ENCODE assay signal across 9 cellular contexts in genomic region chr1:113949007-113949406, GRCh38. TPM values are rescaled to one million over a fixed set of nuclear protein-coding genes. Genes with fewer than 3 reads are reported as not detected.
DNase-seq lines count a peak whose midpoint lies in the region; ATAC-seq, FAIRE-seq and TF ChIP-seq lines count a peak whose summit lies in the region.
"Had no signal": no experiment of that assay in that cellular context is flagged by ENCODE, and none has a peak within 500 bp of the region (broad histone marks: within the 10 kb centered on the region; RNA-seq: fewer than 3 reads in every experiment).

No MANE protein-coding gene starts in this region.

- H3K27me3 Mint-ChIP-seq in endodermal cell (ENCODE audit: insufficient read depth): no peaks in the 10 kb centered on the region

- peak; percentile 57 for TF ChIP-seq CTCF in DND-41 (IDR thresholded peaks at IDR 0.05; ENCODE audit: borderline replicate concordance, extremely low read depth, low read length, poor library complexity, severe bottlenecking)
- TF ChIP-seq CTCF in endodermal cell (conservative IDR thresholded peaks at IDR 0.05): peak; percentile 55
- TF ChIP-seq CTCF in pancreas (IDR thresholded peaks at IDR 0.05): peak in 2 of 4 donors; percentile 9 to 16

- peaks cover 3% of the 10 kb centered on the region for H3K9me3 ChIP-seq in DND-41 (ENCODE audit: insufficient read depth, low read length, severe bottlenecking)
- H3K9me3 ChIP-seq in endodermal cell (ENCODE audit: control insufficient read depth, low read length): no peaks in the 10 kb centered on the region
- H3K9me3 ChIP-seq in pancreas: no peaks in the 10 kb centered on the region

- no peaks in the 10 kb centered on the region for H3K27me3 ChIP-seq in DND-41 (ENCODE audit: insufficient read depth, low read length, poor library complexity)
- H3K27me3 ChIP-seq in endodermal cell (ENCODE audit: control insufficient read depth, insufficient read depth, low read length, poor library complexity, severe bottlenecking): no peaks in the 10 kb centered on the region
- no peaks in the 10 kb centered on the region for H3K27me3 ChIP-seq in pancreas

- H3K4me3 ChIP-seq in DND-41 (ENCODE audit: low read depth in 1 of 2, low read length in 2 of 2) (no peak overlapping the region), endodermal cell (ENCODE audit: low read length) (no peak overlapping the region), pancreas (no peak overlapping the region)

- 95% methylated on average over 5 of the region's 5 CpGs; no CpG with 5 or more reads in 1 of the 2 experiments for whole genome bisulfite sequencing in endodermal cell (ENCODE audit: insufficient coverage in 1 of 2, insufficient read length in 1 of 2), 2 experiments
- WGBS in pancreas, 2 donors: 52 to 66% methylated on average over 5 of the region's 5 CpGs

- H3K4me2 ChIP-seq in DND-41 (ENCODE audit: insufficient read depth, low read length): no peak overlapping the region

- no peaks in the 10 kb centered on the region for H3K9me3 Mint-ChIP-seq in endodermal cell

- H3K36me3 ChIP-seq in DND-41 (ENCODE audit: insufficient read depth, low read length) (peaks cover 43% of the 10 kb centered on the region), endodermal cell (ENCODE audit: control insufficient read depth, insufficient read depth, low read length) (peaks cover 6% of the 10 kb centered on the region), pancreas (no peaks in the 10 kb centered on the region)

- no peak for FAIRE-seq in pancreas (lab: Jason Lieb, UNC)

- peaks cover 17% of the 10 kb centered on the region for H3K36me3 Mint-ChIP-seq in endodermal cell (ENCODE audit: low read depth)

- ATAC-seq in DND-41 (ENCODE audit: insufficient read depth, low read depth) (no peak), pancreas (peak; percentile 23 to 76 (median 42)), GM19328 (IDR thresholded peaks at IDR 0.05; ENCODE audit: unreplicated experiment) (no peak)

- H3K4me1 ChIP-seq in DND-41 (ENCODE audit: insufficient read depth, low read length): peaks cover 44% of the 10 kb centered on the region
- H3K4me1 ChIP-seq in endodermal cell (ENCODE audit: control insufficient read depth, insufficient read depth, low read length): peaks cover 16% of the 10 kb centered on the region
- peaks cover 29 to 38% (median 34%) of the 10 kb centered on the region in 3 donors for H3K4me1 ChIP-seq in pancreas

- peaks cover 91% of the 10 kb centered on the region for H3K79me2 ChIP-seq in DND-41 (ENCODE audit: insufficient read depth, low read length)

- H3K9ac ChIP-seq in DND-41 (ENCODE audit: low read depth, low read length) (no peak overlapping the region), endodermal cell (ENCODE audit: extremely low read depth, low read length, poor library complexity, severe bottlenecking) (no peak overlapping the region)

- intact Hi-C loops in pancreas (cut with DNase I): no loop called here

- DNase-seq in DND-41 (no peak), NCI-H2227 (lab: John Stamatoyannopoulos, UW; ENCODE audit: unreplicated experiment) (peak; percentile 36), endodermal cell (no peak), pancreas (peak in 1 of 6 donors; percentile 50), globus pallidus (ENCODE audit: low spot score) (no peak)
- no peak for DNase-seq in activated CD8-positive, alpha-beta memory T cell treated with anti-CD3 and anti-CD28 coated beads for 24 hours
- DNase-seq: NCI-H2107 had no signal

- no peak overlapping the region for H2AFZ ChIP-seq in DND-41 (ENCODE audit: low read depth, low read length)

- H3K4me1 Mint-ChIP-seq in endodermal cell: peaks cover 27% of the 10 kb centered on the region

- H3K27ac ChIP-seq in DND-41 (ENCODE audit: low read length) (no peak overlapping the region), endodermal cell (ENCODE audit: low read depth, low read length) (no peak overlapping the region), pancreas (peak overlapping the region in 1 of 4 donors; percentile 39)
- H3K27ac ChIP-seq: VCaP had no signal

- no peak overlapping the region for H3K4me3 Mint-ChIP-seq in endodermal cell

- H3K27ac Mint-ChIP-seq in endodermal cell: no peak overlapping the region

- peaks cover 24% of the 10 kb centered on the region; the same call in 1 of the 2 replicates for H4K20me1 ChIP-seq in DND-41 (ENCODE audit: insufficient read depth, low read length)

RNA-seq across cellular contexts. Expression of gene HIPK1, which starts 19.9 kb away (rescaled TPM):
- total RNA-seq in endodermal cell (10 to 100 TPM; 71.4 to 79.2 TPM), pancreas (10 to 100 TPM; 27.9 to 42.1 (median 30.4) TPM)
- 35.6 TPM for polyA plus RNA-seq in endodermal cell (2013, experiment 1 of 2)
- polyA plus RNA-seq in endodermal cell (2013, experiment 2 of 2): 35.1 TPM
- 10 to 100 TPM in 1 of 2 donors, 1 to 10 TPM in 1; 6.8 to 16.5 TPM for polyA plus RNA-seq in pancreas

RNA-seq across cellular contexts. Expression of gene OLFML3, which starts 30.3 kb away (rescaled TPM):
- total RNA-seq in endodermal cell (10 to 100 TPM in 1 of 2 donors, 1 to 10 TPM in 1; 4.3 to 14.8 TPM), pancreas (10 to 100 TPM in 3 of 6 donors, 1 to 10 TPM in 3; 3.7 to 39.2 (median 11.0) TPM)
- 17.4 TPM for polyA plus RNA-seq in endodermal cell (2013, experiment 1 of 2)
- 10.1 TPM for polyA plus RNA-seq in endodermal cell (2013, experiment 2 of 2)
- polyA plus RNA-seq in pancreas: 10 to 100 TPM in 1 of 2 donors, 1 to 10 TPM in 1; 9.1 to 11.3 TPM

RNA-seq across cellular contexts. Expression of gene DCLRE1B, which starts 43.9 kb away (rescaled TPM):
- total RNA-seq in endodermal cell: 10 to 100 TPM in 1 of 2 donors, 1 to 10 TPM in 1; 7.4 to 11.0 TPM
- 12.7 TPM for polyA plus RNA-seq in endodermal cell (2013, experiment 1 of 2)
- 12.8 TPM for polyA plus RNA-seq in endodermal cell (2013, experiment 2 of 2)
- 1 to 10 TPM in 5 of 6 donors, under 1 TPM in 1; 0.71 to 2.7 (median 1.5) TPM for total RNA-seq in pancreas
- 1 to 10 TPM in 1 of 2 donors, under 1 TPM in 1; 0.68 to 1.2 TPM for polyA plus RNA-seq in pancreas

RNA-seq across cellular contexts. Expression of gene AP4B1, which starts 44.4 kb away (rescaled TPM):
- total RNA-seq in endodermal cell: 10 to 100 TPM in 1 of 2 donors, 1 to 10 TPM in 1; 9.6 to 14.7 TPM
- polyA plus RNA-seq in endodermal cell (2013, experiment 1 of 2): 21.7 TPM
- polyA plus RNA-seq in endodermal cell (2013, experiment 2 of 2): 18.6 TPM
- total RNA-seq in pancreas: 10 to 100 TPM in 5 of 6 donors, 1 to 10 TPM in 1; 8.2 to 16.4 (median 11.8) TPM
- 10 to 100 TPM; 17.4 to 37.5 TPM for polyA plus RNA-seq in pancreas

Comparison
In these comparisons a context has a peak if more than half of its experiments do, and no peak if none do; other contexts are left out.
1. ATAC-seq: peak in pancreas (4 of 4); none in DND-41 (single experiment) and GM19328 (single experiment).